21 cellular contexts compared by ENCODE assay signal in the genomic region with DNA sequence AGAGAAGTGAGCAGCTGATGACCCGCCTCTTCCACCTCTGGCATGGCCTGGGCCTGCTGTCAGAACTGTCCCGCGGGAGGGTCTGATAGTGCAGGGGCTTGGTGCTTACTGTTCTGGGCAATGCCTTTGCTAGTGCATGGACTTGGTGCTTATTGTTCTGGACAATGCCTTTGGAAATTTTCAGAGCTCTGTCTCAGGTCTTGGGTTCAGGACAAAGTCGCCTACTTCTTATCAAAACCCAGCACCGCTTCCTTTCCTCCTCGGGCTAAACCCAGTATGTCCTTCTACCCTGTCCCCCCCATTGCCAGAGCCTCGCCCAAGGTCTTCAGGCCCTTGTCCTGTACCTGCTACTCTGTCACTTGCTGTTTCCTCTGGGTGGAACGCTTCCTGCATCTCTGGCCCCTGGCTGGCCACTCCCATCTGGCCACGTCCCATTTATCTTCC.
DNase-seq lines count a peak whose midpoint lies in the region; ATAC-seq and TF ChIP-seq lines count a peak whose summit lies in the region.
"Had no signal": no experiment of that assay in that cellular context is flagged by ENCODE, and none has a peak within 500 bp of the region (broad histone marks: within the 10 kb centered on the region; RNA-seq: fewer than 3 reads in every experiment).

No MANE protein-coding gene starts in this region.

- TF ChIP-seq POLR2A in spleen (IDR thresholded peaks at IDR 0.05), result no peak

- intact Hi-C loops in left ventricle myocardium inferior (cut with micrococcal nuclease) (no loop called here), spleen (cut with DNase I; ENCODE audit: low total_unique reads) (loop anchor here (10.0 kb wide), 2 partner anchors 144 to 306 kb away; no protein-coding TSS in a partner anchor)

- H3K36me3 ChIP-seq in left ventricle myocardium inferior (no peaks in the 10 kb centered on the region), right atrium auricular region (no peaks in the 10 kb centered on the region), SJCRH30 (no peaks in the 10 kb centered on the region), spleen (no peaks in the 10 kb centered on the region)
- H3K36me3 ChIP-seq: BE2C had no signal

- TF ChIP-seq CTCF in left ventricle myocardium inferior (IDR thresholded peaks at IDR 0.05; ENCODE audit: borderline replicate concordance) (no peak), right atrium auricular region (IDR thresholded peaks at IDR 0.05) (no peak), spleen (IDR thresholded peaks at IDR 0.05 in 8 of 11, conservative IDR thresholded peaks at IDR 0.05 in 3 of 11) (no peak)

- H3K4me1 ChIP-seq in left ventricle myocardium inferior (peaks cover 26% of the 10 kb centered on the region), right atrium auricular region (peaks cover 0 to 4% of the 10 kb centered on the region in 2 donors), SJCRH30 (peaks cover 29% of the 10 kb centered on the region), spleen (peaks cover 0 to 26% (median 11%) of the 10 kb centered on the region in 6 donors)
- H3K4me1 ChIP-seq: BE2C had no signal

- H3K4me3 ChIP-seq in left ventricle myocardium inferior (no peak overlapping the region), right atrium auricular region (no peak overlapping the region), SJCRH30 (no peak overlapping the region), spleen (peak overlapping the region in 4 of 8 donors; percentile 17 to 56 (median 31))

- H3K9me3 ChIP-seq in left ventricle myocardium inferior (replicated peaks) (no peaks in the 10 kb centered on the region), right atrium auricular region (no peaks in the 10 kb centered on the region), SJCRH30 (replicated peaks) (no peaks in the 10 kb centered on the region), spleen (no peaks in the 10 kb centered on the region)
- H3K9me3 ChIP-seq: BE2C had no signal

- no peak for ATAC-seq in GM18498 (IDR thresholded peaks at IDR 0.05; ENCODE audit: unreplicated experiment)
- ATAC-seq: HCT116 had no signal

- DNase-seq in left ventricle myocardium inferior (no peak), right atrium auricular region (ENCODE audit: low spot score) (no peak), SJCRH30 (peak in 1 of 2 experiments; percentile 34), mesenteric fat pad (ENCODE audit: low spot score) (peak; percentile 67), spleen (peak; percentile 84), foreskin melanocyte (no peak)
- DNase-seq: ACHN; BE2C; C1 segment of cervical spinal cord; CD4-positive, CD25-positive, alpha-beta regulatory T cell; CD8-positive, alpha-beta memory T cell; COR-L47; DMS153; DMS79; GDM1; GOT3; H7; HFFc6 had no signal

- 51 to 73% (median 65%) methylated on average over 9 of the region's 9 CpGs for WGBS in spleen, 5 donors

- H3K27me3 ChIP-seq in left ventricle myocardium inferior (ENCODE audit: low read depth) (no peaks in the 10 kb centered on the region), right atrium auricular region (no peaks in the 10 kb centered on the region), SJCRH30 (no peaks in the 10 kb centered on the region), spleen (replicated peaks in 1 of 7) (peaks cover 0 to 23% (median 0%) of the 10 kb centered on the region in 7 donors)

- peak overlapping the region; percentile 46 for H3K27ac ChIP-seq in left ventricle myocardium inferior (replicated peaks)
- H3K27ac ChIP-seq in right atrium auricular region, result no peak overlapping the region
- peak overlapping the region; percentile 44; the same call in 1 of the 2 replicates for H3K27ac ChIP-seq in SJCRH30
- H3K27ac ChIP-seq in spleen, result peak overlapping the region in 5 of 8 donors; percentile 33 to 80 (median 74)
- H3K27ac ChIP-seq: HL-60 had no signal

Comparison
In these comparisons a context has a peak if more than half of its experiments do, and no peak if none do; other contexts are left out.
1. H3K27ac ChIP-seq: peak in left ventricle myocardium inferior (single experiment), SJCRH30 (single experiment) and spleen (5 of 8); none in right atrium auricular region (0 of 2).
2. DNase-seq: peak in mesenteric fat pad (single experiment) and spleen (single experiment); none in left ventricle myocardium inferior (single experiment), right atrium auricular region (single experiment) and foreskin melanocyte (single experiment).